8 cellular contexts compared by ENCODE assay signal in genomic region chr14:60734465-60735242, GRCh38. TPM values are rescaled to one million over a fixed set of nuclear protein-coding genes. Genes with fewer than 3 reads are reported as not detected.
DNase-seq lines count a peak whose midpoint lies in the region; ATAC-seq and TF ChIP-seq lines count a peak whose summit lies in the region.

Gene MNAT1 (plus strand): TSS chr14:60734761. CDS start chr14:60734863, 102 bp downstream.

- H3K27me3 ChIP-seq in PC-3 (ENCODE audit: low read length) (no peaks in the 10 kb centered on the region), fibroblast of lung (ENCODE audit: control insufficient read depth, insufficient read depth, low read length) (no peaks in the 10 kb centered on the region)

- POLR2A ChIA-PET in PC-3 (lab: Charles Lee; ENCODE audit: unreplicated experiment): interaction anchor here (0.6 kb wide), 1 partner anchor 45 kb away, joined by 3 read pairs; no protein-coding TSS in a partner anchor
- POLR2A ChIA-PET in naive thymus-derived CD8-positive, alpha-beta T cell (lab: Charles Lee): interaction anchor here (0.6 to 0.8 kb wide), 2 partner anchors 14 to 246 kb away, joined by 3 read pairs; partner anchors contain the start of genes SLC38A6 and TRMT5

- peak within 1 kb of the TSS; percentile 82 for H3K9ac ChIP-seq in PC-3 (ENCODE audit: low read length)
- H3K9ac ChIP-seq in fibroblast of lung (ENCODE audit: insufficient read depth, low read length): peak within 1 kb of the TSS; percentile 57

- TF ChIP-seq CTCF in PC-3 (conservative IDR thresholded peaks at IDR 0.05; ENCODE audit: low read depth, low read length) (no peak), fibroblast of lung (conservative IDR thresholded peaks at IDR 0.05 in 1 of 2, IDR thresholded peaks at IDR 0.05 in 1 of 2; ENCODE audit: low read depth in 1 of 2, low read length in 2 of 2) (peak; percentile 4 to 23)

- H3K27ac ChIP-seq in PC-3 (ENCODE audit: low read length): no peak within 1 kb of the TSS
- peak within 1 kb of the TSS; percentile 79 for H3K27ac ChIP-seq in fibroblast of lung (ENCODE audit: insufficient read depth, low read length)

- H3K4me3 ChIP-seq in PC-3 (ENCODE audit: low read length) (peak within 1 kb of the TSS; percentile 94), fibroblast of lung (replicated peaks in 1 of 4; ENCODE audit: control extremely low read depth in 1 of 4, insufficient read depth in 1 of 4, low read depth in 3 of 4, low read length in 4 of 4) (peak within 1 kb of the TSS; percentile 74 to 95 (median 91))

- peak within 1 kb of the TSS; percentile 93 for H3K4me2 ChIP-seq in PC-3 (ENCODE audit: low read length)
- peak within 1 kb of the TSS; percentile 92 for H3K4me2 ChIP-seq in fibroblast of lung (ENCODE audit: extremely low read depth, insufficient read depth, low read length)

- H3K36me3 ChIP-seq in PC-3 (ENCODE audit: low read depth, low read length) (no peaks in the 10 kb centered on the region), fibroblast of lung (ENCODE audit: control insufficient read depth, insufficient read depth, low read length) (no peaks in the 10 kb centered on the region)

- H4K20me1 ChIP-seq in PC-3 (ENCODE audit: low read length): peaks cover 13% of the 10 kb centered on the region; the same call in 1 of the 2 replicates
- no peaks in the 10 kb centered on the region for H4K20me1 ChIP-seq in fibroblast of lung (ENCODE audit: control insufficient read depth, extremely low read depth, insufficient read depth, low read length)

- peak; percentile 90 for ATAC-seq in GM21526 (IDR thresholded peaks at IDR 0.05; ENCODE audit: low FRiP score, unreplicated experiment)
- ATAC-seq in PC-3: peak; percentile 84
- ATAC-seq in activated T-cell treated with anti-CD3 and anti-CD28 coated beads, Interleukin-2, amount 50 U/mL, for 4 hours: peak; percentile 98 to 99
- peak; percentile 97 to 98 for ATAC-seq in naive thymus-derived CD8-positive, alpha-beta T cell

- no peaks in the 10 kb centered on the region for H3F3A ChIP-seq in PC-3 (ENCODE audit: low read length, unreplicated experiment)

- no peaks in the 10 kb centered on the region for H3K9me3 Mint-ChIP-seq in activated T-cell treated with anti-CD3 and anti-CD28 coated beads, Interleukin-2, amount 50 U/mL, for 4 hours
- H3K9me3 Mint-ChIP-seq in naive thymus-derived CD8-positive, alpha-beta T cell: peaks cover 0 to 4% (median 0%) of the 10 kb centered on the region in 9 donors

- H3K27me3 Mint-ChIP-seq in activated T-cell treated with anti-CD3 and anti-CD28 coated beads, Interleukin-2, amount 50 U/mL, for 4 hours (ENCODE audit: low read depth): peaks cover 20% of the 10 kb centered on the region
- H3K27me3 Mint-ChIP-seq in naive thymus-derived CD8-positive, alpha-beta T cell: peaks cover 0 to 27% (median 8%) of the 10 kb centered on the region in 5 donors

- DNase-seq in DMS114 treated with DMSO at 0.1 percent for 48 hours (lab: John Stamatoyannopoulos, UW; ENCODE audit: unreplicated experiment) (peak; percentile 79), HuH-7.5 (ENCODE audit: low spot score) (peak; percentile 37), PC-3 (peak; percentile 95), fibroblast of lung (ENCODE audit: low read depth in 2 of 2) (peak; percentile 87 to 90)
- DNase-seq in activated T-cell treated with anti-CD3 and anti-CD28 coated beads, Interleukin-2, amount 50 U/mL, for 4 hours: peak; percentile 70
- DNase-seq in naive thymus-derived CD8-positive, alpha-beta T cell: peak; percentile 60 to 86 (median 76)
- peak; percentile 48 to 82 (median 58) for DNase-seq in stimulated activated naive CD4-positive, alpha-beta T cell (lab: John Stamatoyannopoulos, UW)

- no peaks in the 10 kb centered on the region for H3K36me3 Mint-ChIP-seq in activated T-cell treated with anti-CD3 and anti-CD28 coated beads, Interleukin-2, amount 50 U/mL, for 4 hours (ENCODE audit: insufficient read depth)
- H3K36me3 Mint-ChIP-seq in naive thymus-derived CD8-positive, alpha-beta T cell: peaks cover 0 to 4% (median 3%) of the 10 kb centered on the region in 3 donors

- peak within 1 kb of the TSS; percentile 89 to 100 (median 98) for H3K27ac Mint-ChIP-seq in naive thymus-derived CD8-positive, alpha-beta T cell

- H3K4me1 Mint-ChIP-seq in activated T-cell treated with anti-CD3 and anti-CD28 coated beads, Interleukin-2, amount 50 U/mL, for 4 hours (ENCODE audit: low read depth): peaks cover 26% of the 10 kb centered on the region
- peaks cover 16 to 35% (median 34%) of the 10 kb centered on the region in 4 donors for H3K4me1 Mint-ChIP-seq in naive thymus-derived CD8-positive, alpha-beta T cell

- H3K4me1 ChIP-seq in PC-3 (ENCODE audit: insufficient read depth, low read length) (peaks cover 15% of the 10 kb centered on the region), fibroblast of lung (ENCODE audit: control insufficient read depth, extremely low read depth, insufficient read depth, low read length) (no peaks in the 10 kb centered on the region)

- BruUV-seq in PC-3 (replicated peaks; lab: Mats Ljungman, UMichigan): TSS peak; percentile 75

- H2AFZ ChIP-seq in PC-3 (ENCODE audit: low read length): peak within 1 kb of the TSS; percentile 88
- peak within 1 kb of the TSS; percentile 99 for H2AFZ ChIP-seq in fibroblast of lung (ENCODE audit: low read length)

- peak within 1 kb of the TSS; percentile 100 for H3K4me3 Mint-ChIP-seq in activated T-cell treated with anti-CD3 and anti-CD28 coated beads, Interleukin-2, amount 50 U/mL, for 4 hours
- peak within 1 kb of the TSS; percentile 95 to 100 (median 99) for H3K4me3 Mint-ChIP-seq in naive thymus-derived CD8-positive, alpha-beta T cell

- H3K79me2 ChIP-seq in PC-3 (ENCODE audit: low read length): peaks cover 52% of the 10 kb centered on the region
- H3K79me2 ChIP-seq in fibroblast of lung (ENCODE audit: control insufficient read depth, insufficient read depth, low read length): peaks cover 36% of the 10 kb centered on the region

- intact Hi-C loops in PC-3 (cut with micrococcal nuclease): loop anchor here (1.0 to 5.0 kb wide), 3 partner anchors 10 to 463 kb away; partner anchors contain the start of gene SIX4

- H3K9me2 ChIP-seq in PC-3 (replicated peaks; ENCODE audit: low read length): no peaks in the 10 kb centered on the region

- CTCF ChIA-PET in PC-3 (lab: Charles Lee): interaction anchor here (0.9 kb wide), 1 partner anchor 11 kb away, joined by 3 read pairs; the partner anchor contains the start of gene SIX4

- no peaks in the 10 kb centered on the region for H3K9me3 ChIP-seq in PC-3 (ENCODE audit: low read length)
- no peaks in the 10 kb centered on the region for H3K9me3 ChIP-seq in fibroblast of lung (ENCODE audit: control insufficient read depth, insufficient read depth, low read depth, low read length)

RNA-seq across cellular contexts. Expression of gene MNAT1, which starts in this region (rescaled TPM):
- total RNA-seq in PC-3 (2014; rRNA removed): 88.6 and 95.7 TPM in 2 replicates
- total RNA-seq in activated T-cell treated with anti-CD3 and anti-CD28 coated beads, Interleukin-2, amount 50 U/mL, for 4 hours: 10 to 100 TPM; 43.0 to 49.4 (median 43.4) TPM
- 33.6 and 48.2 TPM in 2 replicates for total RNA-seq in fibroblast of lung
- 52.5 and 58.5 TPM in 2 replicates for polyA plus RNA-seq in fibroblast of lung
- 37.9 and 42.1 TPM in 2 replicates for polyA plus RNA-seq in fibroblast of lung (2012)
- polyA minus RNA-seq in fibroblast of lung (ENCODE audit: low replicate concordance): 8.2 and 22.0 TPM in 2 replicates
- 10 to 100 TPM; 19.1 to 19.6 TPM for total RNA-seq in naive thymus-derived CD8-positive, alpha-beta T cell
- polyA plus RNA-seq in naive thymus-derived CD8-positive, alpha-beta T cell: 10 to 100 TPM; 16.4 to 21.7 (median 17.3) TPM

Comparison
In these comparisons a context has a peak if more than half of its experiments do, and no peak if none do; other contexts are left out.
1. DNase-seq: peak in every context shown above with its lines; median percentile 95 in PC-3; 88 in fibroblast of lung; 79 in DMS114 treated with DMSO at 0.1 percent for 48 hours; 76 in naive thymus-derived CD8-positive, alpha-beta T cell; 70 in activated T-cell treated with anti-CD3 and anti-CD28 coated beads, Interleukin-2, amount 50 U/mL, for 4 hours; 58 in stimulated activated naive CD4-positive, alpha-beta T cell; 37 in HuH-7.5.